ENCODE assay signal across 1 cellular context in the genomic region with DNA sequence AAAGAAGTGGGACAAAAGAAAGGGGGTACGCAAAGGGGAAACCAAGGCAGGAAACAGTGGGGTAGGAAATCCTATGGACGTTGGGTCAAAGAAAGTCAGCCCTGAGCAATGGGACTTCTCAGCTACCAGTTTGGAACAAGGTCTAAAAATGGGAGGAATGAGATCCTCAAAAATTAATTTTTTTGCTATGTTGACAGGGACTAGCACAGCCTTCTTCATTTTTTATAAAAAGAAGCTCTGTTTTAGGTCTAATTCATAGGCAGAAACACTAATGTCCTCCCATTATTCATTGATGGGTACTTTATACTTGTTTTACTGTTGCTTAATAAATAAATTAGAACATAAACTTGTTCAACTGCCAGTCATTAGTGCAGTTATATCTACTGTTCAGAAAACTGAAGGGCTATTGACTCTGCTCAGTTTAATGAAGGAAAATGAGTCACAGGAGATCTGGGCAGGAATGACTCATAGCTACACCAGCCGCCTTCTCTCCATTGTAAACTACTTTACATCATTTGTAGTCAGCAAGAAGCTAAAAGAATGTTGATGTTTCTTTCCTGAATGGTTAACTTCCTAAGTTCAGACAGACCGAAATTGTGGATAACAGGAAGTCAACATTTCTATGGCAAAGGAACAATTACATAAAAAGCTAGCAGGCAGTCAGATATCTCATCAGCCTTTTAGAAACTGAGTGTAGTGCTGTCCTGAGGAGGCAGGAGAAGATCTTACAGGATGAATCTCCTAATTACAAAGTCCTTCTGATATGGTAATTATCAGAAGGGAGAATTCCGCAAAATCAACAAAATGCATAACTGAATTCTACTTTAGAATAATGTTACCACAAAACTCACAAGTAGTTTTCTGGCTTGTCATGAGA.
TF ChIP-seq lines count a peak whose summit lies in the region.

No MANE protein-coding gene starts in this region.

TF ChIP-seq in IMR-90, 13 proteins besides CTCF, POLR2A, EP300 and RAD21 (continued from another document):
- TF ChIP-seq RFX5 (IDR thresholded peaks at IDR 0.05; ENCODE audit: low read depth, low read length): 0 out of 2 replicates have a peak, but pooled peaks have one; percentile 23
